ENCODE assay signal across 1 cellular context in the genomic region with DNA sequence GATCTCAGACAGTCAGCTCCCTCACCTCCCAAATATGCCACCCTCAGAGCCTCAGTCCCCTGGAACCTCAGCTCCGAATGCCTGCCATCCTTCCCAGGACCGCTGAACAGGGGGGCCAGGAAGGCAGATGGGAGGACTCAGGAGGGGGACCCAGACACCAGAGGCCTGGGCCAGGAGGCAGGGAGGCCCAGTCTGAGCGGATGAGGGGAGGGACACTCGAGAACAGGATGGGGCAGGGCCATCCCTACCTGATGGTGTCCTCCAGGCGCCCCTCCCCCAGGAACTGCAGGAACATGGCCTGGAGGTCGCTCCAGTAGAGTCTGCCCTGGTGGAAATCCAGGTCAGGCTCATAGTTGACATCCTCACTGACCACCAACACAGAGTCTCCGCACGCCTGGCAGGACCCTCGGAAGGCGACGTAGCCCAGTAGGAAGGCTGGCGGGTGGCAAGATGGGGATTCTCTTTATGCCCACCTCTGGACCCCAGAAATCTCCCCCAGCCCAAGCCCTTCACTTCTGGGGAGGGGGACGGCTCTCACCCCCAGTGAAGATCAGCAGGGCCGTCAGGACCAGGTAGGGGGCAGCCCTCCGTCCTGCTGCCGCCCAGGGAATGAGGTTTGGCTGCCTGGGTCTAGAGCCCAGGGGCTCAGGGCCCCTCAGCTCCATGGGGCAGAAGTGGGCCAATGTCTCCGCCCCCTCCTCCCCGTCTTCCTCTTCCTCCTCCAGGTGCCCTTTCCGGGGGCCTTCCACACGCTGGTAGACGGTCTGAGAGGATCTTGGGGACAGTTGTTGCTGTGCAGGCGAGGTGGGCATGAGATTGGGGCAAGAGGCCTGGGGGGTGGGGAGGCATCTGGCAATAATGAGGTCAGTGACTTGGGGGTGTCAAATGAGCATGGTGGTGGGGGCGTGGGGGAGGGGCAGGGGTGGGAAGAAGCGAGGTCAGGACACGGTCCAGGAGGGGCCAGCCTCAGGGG.
TF ChIP-seq lines count a peak whose summit lies in the region.

No MANE protein-coding gene starts in this region.

TF ChIP-seq in K562, 482 proteins besides CTCF, POLR2A, EP300 and RAD21 (continued from another document and continues in another):
- TF ChIP-seq, protein P1, sequence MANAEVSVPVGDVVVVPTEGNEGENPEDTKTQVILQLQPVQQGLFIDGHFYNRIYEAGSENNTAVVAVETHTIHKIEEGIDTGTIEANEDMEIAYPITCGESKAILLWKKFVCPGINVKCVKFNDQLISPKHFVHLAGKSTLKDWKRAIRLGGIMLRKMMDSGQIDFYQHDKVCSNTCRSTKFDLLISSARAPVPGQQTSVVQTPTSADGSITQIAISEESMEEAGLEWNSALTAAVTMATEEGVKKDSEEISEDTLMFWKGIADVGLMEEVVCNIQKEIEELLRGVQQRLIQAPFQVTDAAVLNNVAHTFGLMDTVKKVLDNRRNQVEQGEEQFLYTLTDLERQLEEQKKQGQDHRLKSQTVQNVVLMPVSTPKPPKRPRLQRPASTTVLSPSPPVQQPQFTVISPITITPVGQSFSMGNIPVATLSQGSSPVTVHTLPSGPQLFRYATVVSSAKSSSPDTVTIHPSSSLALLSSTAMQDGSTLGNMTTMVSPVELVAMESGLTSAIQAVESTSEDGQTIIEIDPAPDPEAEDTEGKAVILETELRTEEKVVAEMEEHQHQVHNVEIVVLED (CRISPR knock-in tag; IDR thresholded peaks at IDR 0.05): no peak
- no peak for TF ChIP-seq DNMT1 (IDR thresholded peaks at IDR 0.05)
- TF ChIP-seq ZNF778 (CRISPR knock-in tag; IDR thresholded peaks at IDR 0.05): no peak
- TF ChIP-seq, protein P2, sequence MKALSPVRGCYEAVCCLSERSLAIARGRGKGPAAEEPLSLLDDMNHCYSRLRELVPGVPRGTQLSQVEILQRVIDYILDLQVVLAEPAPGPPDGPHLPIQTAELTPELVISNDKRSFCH (CRISPR knock-in tag; IDR thresholded peaks at IDR 0.05): no peak
- TF ChIP-seq, protein P2 (tag; IDR thresholded peaks at IDR 0.05): no peak
- TF ChIP-seq CBFA2T3 (IDR thresholded peaks at IDR 0.05): no peak
- TF ChIP-seq, protein P3, sequence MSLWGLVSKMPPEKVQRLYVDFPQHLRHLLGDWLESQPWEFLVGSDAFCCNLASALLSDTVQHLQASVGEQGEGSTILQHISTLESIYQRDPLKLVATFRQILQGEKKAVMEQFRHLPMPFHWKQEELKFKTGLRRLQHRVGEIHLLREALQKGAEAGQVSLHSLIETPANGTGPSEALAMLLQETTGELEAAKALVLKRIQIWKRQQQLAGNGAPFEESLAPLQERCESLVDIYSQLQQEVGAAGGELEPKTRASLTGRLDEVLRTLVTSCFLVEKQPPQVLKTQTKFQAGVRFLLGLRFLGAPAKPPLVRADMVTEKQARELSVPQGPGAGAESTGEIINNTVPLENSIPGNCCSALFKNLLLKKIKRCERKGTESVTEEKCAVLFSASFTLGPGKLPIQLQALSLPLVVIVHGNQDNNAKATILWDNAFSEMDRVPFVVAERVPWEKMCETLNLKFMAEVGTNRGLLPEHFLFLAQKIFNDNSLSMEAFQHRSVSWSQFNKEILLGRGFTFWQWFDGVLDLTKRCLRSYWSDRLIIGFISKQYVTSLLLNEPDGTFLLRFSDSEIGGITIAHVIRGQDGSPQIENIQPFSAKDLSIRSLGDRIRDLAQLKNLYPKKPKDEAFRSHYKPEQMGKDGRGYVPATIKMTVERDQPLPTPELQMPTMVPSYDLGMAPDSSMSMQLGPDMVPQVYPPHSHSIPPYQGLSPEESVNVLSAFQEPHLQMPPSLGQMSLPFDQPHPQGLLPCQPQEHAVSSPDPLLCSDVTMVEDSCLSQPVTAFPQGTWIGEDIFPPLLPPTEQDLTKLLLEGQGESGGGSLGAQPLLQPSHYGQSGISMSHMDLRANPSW (CRISPR knock-in tag; IDR thresholded peaks at IDR 0.05): no peak
- TF ChIP-seq HDAC8 (tag; IDR thresholded peaks at IDR 0.05): no peak
- TF ChIP-seq KLF16 (IDR thresholded peaks at IDR 0.05): no peak
- TF ChIP-seq SMAD2 (IDR thresholded peaks at IDR 0.05; ENCODE audit: low read depth, low read length): no peak
- TF ChIP-seq PPARD (CRISPR knock-in tag; IDR thresholded peaks at IDR 0.05): no peak
- no peak for TF ChIP-seq SP2 (IDR thresholded peaks at IDR 0.05; ENCODE audit: extremely low read depth, low read depth, low read length, poor library complexity, severe bottlenecking)
- no peak for TF ChIP-seq ZNF217 (CRISPR knock-in tag; IDR thresholded peaks at IDR 0.05)
- TF ChIP-seq BCOR (IDR thresholded peaks at IDR 0.05): no peak
- TF ChIP-seq, protein P4, sequence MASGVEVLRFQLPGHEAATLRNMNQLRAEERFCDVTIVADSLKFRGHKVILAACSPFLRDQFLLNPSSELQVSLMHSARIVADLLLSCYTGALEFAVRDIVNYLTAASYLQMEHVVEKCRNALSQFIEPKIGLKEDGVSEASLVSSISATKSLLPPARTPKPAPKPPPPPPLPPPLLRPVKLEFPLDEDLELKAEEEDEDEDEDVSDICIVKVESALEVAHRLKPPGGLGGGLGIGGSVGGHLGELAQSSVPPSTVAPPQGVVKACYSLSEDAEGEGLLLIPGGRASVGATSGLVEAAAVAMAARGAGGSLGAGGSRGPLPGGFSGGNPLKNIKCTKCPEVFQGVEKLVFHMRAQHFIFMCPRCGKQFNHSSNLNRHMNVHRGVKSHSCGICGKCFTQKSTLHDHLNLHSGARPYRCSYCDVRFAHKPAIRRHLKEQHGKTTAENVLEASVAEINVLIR (CRISPR knock-in tag; IDR thresholded peaks at IDR 0.05): no peak
- TF ChIP-seq PYGO2 (tag; IDR thresholded peaks at IDR 0.05): no peak
- TF ChIP-seq JUN (IDR thresholded peaks at IDR 0.05; ENCODE audit: borderline replicate concordance, low read depth, low read length): no peak
- TF ChIP-seq JUN (CRISPR knock-in tag; IDR thresholded peaks at IDR 0.05; ENCODE audit: borderline replicate concordance): no peak
- TF ChIP-seq ZNF583 (CRISPR knock-in tag; IDR thresholded peaks at IDR 0.05): 0 out of 2 replicates have a peak, but pooled peaks have one; percentile 48
- no peak for TF ChIP-seq HNRNPK (IDR thresholded peaks at IDR 0.05; ENCODE audit: low read depth, low read length, poor library complexity, severe bottlenecking)
- TF ChIP-seq RHOXF2B (CRISPR knock-in tag; conservative IDR thresholded peaks at IDR 0.05): no peak
- TF ChIP-seq PRPF4 (IDR thresholded peaks at IDR 0.05; ENCODE audit: insufficient read depth, low read depth, low read length, poor library complexity, severe bottlenecking): no peak
- TF ChIP-seq HDAC3 (IDR thresholded peaks at IDR 0.05; ENCODE audit: borderline replicate concordance, partially characterized antibody): no peak
- no peak for TF ChIP-seq GTF2A2 (tag; IDR thresholded peaks at IDR 0.05)
- no peak for TF ChIP-seq GABPB2 (CRISPR knock-in tag; conservative IDR thresholded peaks at IDR 0.05)
- TF ChIP-seq, protein P5, sequence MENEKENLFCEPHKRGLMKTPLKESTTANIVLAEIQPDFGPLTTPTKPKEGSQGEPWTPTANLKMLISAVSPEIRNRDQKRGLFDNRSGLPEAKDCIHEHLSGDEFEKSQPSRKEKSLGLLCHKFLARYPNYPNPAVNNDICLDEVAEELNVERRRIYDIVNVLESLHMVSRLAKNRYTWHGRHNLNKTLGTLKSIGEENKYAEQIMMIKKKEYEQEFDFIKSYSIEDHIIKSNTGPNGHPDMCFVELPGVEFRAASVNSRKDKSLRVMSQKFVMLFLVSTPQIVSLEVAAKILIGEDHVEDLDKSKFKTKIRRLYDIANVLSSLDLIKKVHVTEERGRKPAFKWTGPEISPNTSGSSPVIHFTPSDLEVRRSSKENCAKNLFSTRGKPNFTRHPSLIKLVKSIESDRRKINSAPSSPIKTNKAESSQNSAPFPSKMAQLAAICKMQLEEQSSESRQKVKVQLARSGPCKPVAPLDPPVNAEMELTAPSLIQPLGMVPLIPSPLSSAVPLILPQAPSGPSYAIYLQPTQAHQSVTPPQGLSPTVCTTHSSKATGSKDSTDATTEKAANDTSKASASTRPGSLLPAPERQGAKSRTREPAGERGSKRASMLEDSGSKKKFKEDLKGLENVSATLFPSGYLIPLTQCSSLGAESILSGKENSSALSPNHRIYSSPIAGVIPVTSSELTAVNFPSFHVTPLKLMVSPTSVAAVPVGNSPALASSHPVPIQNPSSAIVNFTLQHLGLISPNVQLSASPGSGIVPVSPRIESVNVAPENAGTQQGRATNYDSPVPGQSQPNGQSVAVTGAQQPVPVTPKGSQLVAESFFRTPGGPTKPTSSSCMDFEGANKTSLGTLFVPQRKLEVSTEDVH (IDR thresholded peaks at IDR 0.05; ENCODE audit: low read depth, partially characterized antibody): no peak
- TF ChIP-seq, protein P6, sequence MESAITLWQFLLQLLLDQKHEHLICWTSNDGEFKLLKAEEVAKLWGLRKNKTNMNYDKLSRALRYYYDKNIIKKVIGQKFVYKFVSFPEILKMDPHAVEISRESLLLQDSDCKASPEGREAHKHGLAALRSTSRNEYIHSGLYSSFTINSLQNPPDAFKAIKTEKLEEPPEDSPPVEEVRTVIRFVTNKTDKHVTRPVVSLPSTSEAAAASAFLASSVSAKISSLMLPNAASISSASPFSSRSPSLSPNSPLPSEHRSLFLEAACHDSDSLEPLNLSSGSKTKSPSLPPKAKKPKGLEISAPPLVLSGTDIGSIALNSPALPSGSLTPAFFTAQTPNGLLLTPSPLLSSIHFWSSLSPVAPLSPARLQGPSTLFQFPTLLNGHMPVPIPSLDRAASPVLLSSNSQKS (CRISPR knock-in tag; IDR thresholded peaks at IDR 0.05): no peak
- TF ChIP-seq, protein P7, sequence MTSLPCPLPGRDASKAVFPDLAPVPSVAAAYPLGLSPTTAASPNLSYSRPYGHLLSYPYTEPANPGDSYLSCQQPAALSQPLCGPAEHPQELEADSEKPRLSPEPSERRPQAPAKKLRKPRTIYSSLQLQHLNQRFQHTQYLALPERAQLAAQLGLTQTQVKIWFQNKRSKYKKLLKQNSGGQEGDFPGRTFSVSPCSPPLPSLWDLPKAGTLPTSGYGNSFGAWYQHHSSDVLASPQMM (CRISPR knock-in tag; IDR thresholded peaks at IDR 0.05): no peak
- TF ChIP-seq ZNF274 (IDR thresholded peaks at IDR 0.05; ENCODE audit: borderline replicate concordance, low read depth, low read length): no peak
- TF ChIP-seq ZC3H11A (IDR thresholded peaks at IDR 0.05; ENCODE audit: low read depth, low read length): no peak
- TF ChIP-seq CHD2 (IDR thresholded peaks at IDR 0.05; ENCODE audit: low read depth, low read length): no peak; the same call in 1 of the 2 replicates
- no peak for TF ChIP-seq ARNT (IDR thresholded peaks at IDR 0.05)
- no peak for TF ChIP-seq NCOR1 (IDR thresholded peaks at IDR 0.05)
- no peak for TF ChIP-seq ZSCAN32 (CRISPR knock-in tag; IDR thresholded peaks at IDR 0.05)
- TF ChIP-seq NONO (IDR thresholded peaks at IDR 0.05; ENCODE audit: low read depth in 2 of 2, low read length in 1 of 2): no peak
- no peak for TF ChIP-seq NCOA6 (IDR thresholded peaks at IDR 0.05)
- TF ChIP-seq HDAC6 (IDR thresholded peaks at IDR 0.05; ENCODE audit: low read depth, low read length): no peak
- TF ChIP-seq NRF1 (conservative IDR thresholded peaks at IDR 0.05 in 1 of 2, IDR thresholded peaks at IDR 0.05 in 1 of 2): no peak; a peak in 1 of 4 replicates
- no peak for TF ChIP-seq ZNF165 (CRISPR knock-in tag; IDR thresholded peaks at IDR 0.05; ENCODE audit: borderline replicate concordance)
- peak; percentile 79 for TF ChIP-seq RBFOX2 (IDR thresholded peaks at IDR 0.05; ENCODE audit: low read depth, low read length)
- TF ChIP-seq, protein P8, sequence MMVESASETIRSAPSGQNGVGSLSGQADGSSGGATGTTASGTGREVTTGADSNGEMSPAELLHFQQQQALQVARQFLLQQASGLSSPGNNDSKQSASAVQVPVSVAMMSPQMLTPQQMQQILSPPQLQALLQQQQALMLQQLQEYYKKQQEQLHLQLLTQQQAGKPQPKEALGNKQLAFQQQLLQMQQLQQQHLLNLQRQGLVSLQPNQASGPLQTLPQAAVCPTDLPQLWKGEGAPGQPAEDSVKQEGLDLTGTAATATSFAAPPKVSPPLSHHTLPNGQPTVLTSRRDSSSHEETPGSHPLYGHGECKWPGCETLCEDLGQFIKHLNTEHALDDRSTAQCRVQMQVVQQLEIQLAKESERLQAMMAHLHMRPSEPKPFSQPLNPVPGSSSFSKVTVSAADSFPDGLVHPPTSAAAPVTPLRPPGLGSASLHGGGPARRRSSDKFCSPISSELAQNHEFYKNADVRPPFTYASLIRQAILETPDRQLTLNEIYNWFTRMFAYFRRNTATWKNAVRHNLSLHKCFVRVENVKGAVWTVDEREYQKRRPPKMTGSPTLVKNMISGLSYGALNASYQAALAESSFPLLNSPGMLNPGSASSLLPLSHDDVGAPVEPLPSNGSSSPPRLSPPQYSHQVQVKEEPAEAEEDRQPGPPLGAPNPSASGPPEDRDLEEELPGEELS (CRISPR knock-in tag; IDR thresholded peaks at IDR 0.05; ENCODE audit: borderline replicate concordance): no peak
- TF ChIP-seq SMC3 (conservative IDR thresholded peaks at IDR 0.05; ENCODE audit: insufficient read depth, low read depth, low read length): no peak
- no peak for TF ChIP-seq TSC22D4 (tag; IDR thresholded peaks at IDR 0.05)
- no peak for TF ChIP-seq RBM14 (IDR thresholded peaks at IDR 0.05; ENCODE audit: borderline replicate concordance, insufficient read depth, low read depth, low read length)
- TF ChIP-seq, protein P9, sequence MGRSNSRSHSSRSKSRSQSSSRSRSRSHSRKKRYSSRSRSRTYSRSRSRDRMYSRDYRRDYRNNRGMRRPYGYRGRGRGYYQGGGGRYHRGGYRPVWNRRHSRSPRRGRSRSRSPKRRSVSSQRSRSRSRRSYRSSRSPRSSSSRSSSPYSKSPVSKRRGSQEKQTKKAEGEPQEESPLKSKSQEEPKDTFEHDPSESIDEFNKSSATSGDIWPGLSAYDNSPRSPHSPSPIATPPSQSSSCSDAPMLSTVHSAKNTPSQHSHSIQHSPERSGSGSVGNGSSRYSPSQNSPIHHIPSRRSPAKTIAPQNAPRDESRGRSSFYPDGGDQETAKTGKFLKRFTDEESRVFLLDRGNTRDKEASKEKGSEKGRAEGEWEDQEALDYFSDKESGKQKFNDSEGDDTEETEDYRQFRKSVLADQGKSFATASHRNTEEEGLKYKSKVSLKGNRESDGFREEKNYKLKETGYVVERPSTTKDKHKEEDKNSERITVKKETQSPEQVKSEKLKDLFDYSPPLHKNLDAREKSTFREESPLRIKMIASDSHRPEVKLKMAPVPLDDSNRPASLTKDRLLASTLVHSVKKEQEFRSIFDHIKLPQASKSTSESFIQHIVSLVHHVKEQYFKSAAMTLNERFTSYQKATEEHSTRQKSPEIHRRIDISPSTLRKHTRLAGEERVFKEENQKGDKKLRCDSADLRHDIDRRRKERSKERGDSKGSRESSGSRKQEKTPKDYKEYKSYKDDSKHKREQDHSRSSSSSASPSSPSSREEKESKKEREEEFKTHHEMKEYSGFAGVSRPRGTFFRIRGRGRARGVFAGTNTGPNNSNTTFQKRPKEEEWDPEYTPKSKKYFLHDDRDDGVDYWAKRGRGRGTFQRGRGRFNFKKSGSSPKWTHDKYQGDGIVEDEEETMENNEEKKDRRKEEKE (IDR thresholded peaks at IDR 0.05; ENCODE audit: borderline replicate concordance in 1 of 2, control insufficient read depth in 1 of 2, low read depth in 2 of 2, low read length in 1 of 2): no peak
- no peak for TF ChIP-seq MAFK (IDR thresholded peaks at IDR 0.05; ENCODE audit: low read length)
- no peak for TF ChIP-seq FOXA1 (IDR thresholded peaks at IDR 0.05; ENCODE audit: borderline replicate concordance)
- no peak for TF ChIP-seq ZNF354B (CRISPR knock-in tag; IDR thresholded peaks at IDR 0.05)
- TF ChIP-seq SMARCC2 (IDR thresholded peaks at IDR 0.05; ENCODE audit: low read depth): peak; percentile 13; the same call in 1 of the 2 replicates
